8 cellular contexts compared by ENCODE assay signal in the genomic region with DNA sequence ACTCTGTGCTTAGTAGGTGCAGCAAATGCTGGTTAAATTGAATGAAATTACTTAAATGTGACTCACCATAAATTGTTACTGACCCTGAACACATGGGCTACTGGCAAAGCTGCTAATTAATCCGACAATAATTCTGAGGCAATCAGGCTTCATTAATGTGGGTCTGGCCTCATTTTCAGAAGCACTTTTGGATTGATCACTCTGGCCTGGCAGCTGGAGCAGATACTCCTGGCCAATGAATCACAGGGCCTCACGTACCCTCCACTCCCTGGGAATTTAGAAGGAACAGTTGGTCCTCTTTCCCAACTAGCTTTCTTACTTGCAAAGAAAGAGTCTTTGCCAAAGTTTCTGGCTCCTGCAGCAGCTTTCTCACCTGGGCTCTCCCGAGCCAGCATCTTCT.
"Had no signal": no experiment of that assay in that cellular context is flagged by ENCODE, and none has a peak within 500 bp of the region (broad histone marks: within the 10 kb centered on the region; RNA-seq: fewer than 3 reads in every experiment).

No MANE protein-coding gene starts in this region.

- H2AFZ ChIP-seq: GM23338 had no signal

- DNase-seq: H7, HFFc6, IMR-90, KG1 had no signal

- H3K36me3 ChIP-seq: HAP-1 had no signal

- H3K4me2 ChIP-seq: GM23338 had no signal

- H3K9me3 ChIP-seq: HAP-1 had no signal

- H3K27ac ChIP-seq: HL-60 had no signal

- H3K4me1 ChIP-seq: HAP-1 had no signal

- H3K4me3 ChIP-seq: GM23338, HAP-1, K562 had no signal
